Comparison of ENCODE assay signal across 26 cellular contexts in the genomic region with DNA sequence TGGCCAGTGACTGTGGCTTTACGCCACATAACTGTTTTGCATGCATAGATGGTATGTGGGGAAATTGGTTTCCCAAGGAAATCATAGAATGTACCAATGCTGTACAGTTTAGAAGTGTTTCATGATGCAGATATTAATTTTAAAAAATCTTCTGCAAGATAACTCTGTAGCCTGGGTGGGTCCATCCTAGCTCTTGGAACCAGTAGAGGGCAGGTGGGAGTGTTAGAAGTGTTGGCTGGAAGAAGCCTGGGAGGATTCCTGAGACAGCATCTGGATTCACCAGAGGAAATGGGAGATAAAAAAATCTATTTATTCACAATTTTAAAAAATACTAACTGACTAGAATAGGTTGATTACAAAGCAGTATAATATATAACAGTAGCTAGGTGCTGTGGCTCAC.
"Had no signal": no experiment of that assay in that cellular context is flagged by ENCODE, and none has a peak within 500 bp of the region (broad histone marks: within the 10 kb centered on the region; RNA-seq: fewer than 3 reads in every experiment).

No MANE protein-coding gene starts in this region.

- H3K9me3 Mint-ChIP-seq: nephron progenitor cell; stimulated activated naive CD8-positive, alpha-beta T cell treated with anti-CD3 and anti-CD28 coated beads, Interleukin-15, amount 100 ng/mL, for 72 hours had no signal

- H3K4me1 Mint-ChIP-seq: naive thymus-derived CD8-positive, alpha-beta T cell; nephron progenitor cell; stimulated activated naive CD8-positive, alpha-beta T cell treated with anti-CD3 and anti-CD28 coated beads, Interleukin-15, amount 100 ng/mL, for 72 hours had no signal

- H3K9me3 ChIP-seq: esophagus squamous epithelium, heart right ventricle, left lung, prostate gland, right atrium auricular region, thyroid gland, vagina had no signal

- H3K36me3 ChIP-seq: esophagus squamous epithelium, heart right ventricle, left lung, prostate gland, right atrium auricular region, thyroid gland, vagina had no signal

- H3K4me1 ChIP-seq: esophagus squamous epithelium, left lung, prostate gland, right atrium auricular region, thyroid gland, vagina had no signal

- H3K4me3 Mint-ChIP-seq: naive thymus-derived CD8-positive, alpha-beta T cell; nephron progenitor cell; stimulated activated naive CD8-positive, alpha-beta T cell treated with anti-CD3 and anti-CD28 coated beads, Interleukin-15, amount 100 ng/mL, for 72 hours had no signal

- H3K27ac ChIP-seq: esophagus squamous epithelium, heart right ventricle, left lung, prostate gland, right atrium auricular region, thyroid gland, vagina had no signal

- H3K4me3 ChIP-seq: esophagus squamous epithelium, heart right ventricle, left lung, prostate gland, right atrium auricular region, smooth muscle cell, thyroid gland, vagina had no signal

- DNase-seq: dermis blood vessel endothelial cell; effector memory CD4-positive, alpha-beta T cell; erythroblast; esophagus squamous epithelium; foreskin melanocyte; glutamatergic neuron; heart right ventricle; hippocampal formation; left cardiac atrium; left lung; naive thymus-derived CD8-positive, alpha-beta T cell; nephron progenitor cell; nucleus accumbens; stimulated activated CD4-positive, alpha-beta T cell treated with anti-CD3 and anti-CD28 coated beads, Interleukin-12 subunit alpha, Interleukin-12 subunit beta, amount 100 ng/mL, for 4 hours; stimulated activated CD4-positive, alpha-beta T cell treated with anti-CD3 and anti-CD28 coated beads, Interleukin-1b, Interleukin-23, amount 100 ng/mL, for 48 hours; stimulated activated CD4-positive, alpha-beta T cell treated with anti-CD3 and anti-CD28 coated beads, Interleukin-4, amount 100 ng/mL, for 1 hour; stimulated activated CD8-positive, alpha-beta memory T cell treated with anti-CD3 and anti-CD28 coated beads, Interleukin-4, amount 100 ng/mL, for 48 hours; stimulated activated naive CD4-positive, alpha-beta T cell; stimulated activated naive CD8-positive, alpha-beta T cell treated with anti-CD3 and anti-CD28 coated beads, Interleukin-15, amount 100 ng/mL, for 72 hours; thyroid gland; trophoblast cell had no signal

- H3K27ac Mint-ChIP-seq: naive thymus-derived CD8-positive, alpha-beta T cell; nephron progenitor cell; stimulated activated naive CD8-positive, alpha-beta T cell treated with anti-CD3 and anti-CD28 coated beads, Interleukin-15, amount 100 ng/mL, for 72 hours had no signal

- ATAC-seq: heart right ventricle; left cardiac atrium; left lung; naive thymus-derived CD8-positive, alpha-beta T cell; sciatic nerve; stimulated activated naive CD8-positive, alpha-beta T cell treated with anti-CD3 and anti-CD28 coated beads, Interleukin-15, amount 100 ng/mL, for 72 hours had no signal

- H3K27me3 ChIP-seq: esophagus squamous epithelium, heart right ventricle, left lung, right atrium auricular region, thyroid gland, vagina had no signal

- H3K36me3 Mint-ChIP-seq: naive thymus-derived CD8-positive, alpha-beta T cell had no signal
